15 cellular contexts compared by ENCODE assay signal in the genomic region with DNA sequence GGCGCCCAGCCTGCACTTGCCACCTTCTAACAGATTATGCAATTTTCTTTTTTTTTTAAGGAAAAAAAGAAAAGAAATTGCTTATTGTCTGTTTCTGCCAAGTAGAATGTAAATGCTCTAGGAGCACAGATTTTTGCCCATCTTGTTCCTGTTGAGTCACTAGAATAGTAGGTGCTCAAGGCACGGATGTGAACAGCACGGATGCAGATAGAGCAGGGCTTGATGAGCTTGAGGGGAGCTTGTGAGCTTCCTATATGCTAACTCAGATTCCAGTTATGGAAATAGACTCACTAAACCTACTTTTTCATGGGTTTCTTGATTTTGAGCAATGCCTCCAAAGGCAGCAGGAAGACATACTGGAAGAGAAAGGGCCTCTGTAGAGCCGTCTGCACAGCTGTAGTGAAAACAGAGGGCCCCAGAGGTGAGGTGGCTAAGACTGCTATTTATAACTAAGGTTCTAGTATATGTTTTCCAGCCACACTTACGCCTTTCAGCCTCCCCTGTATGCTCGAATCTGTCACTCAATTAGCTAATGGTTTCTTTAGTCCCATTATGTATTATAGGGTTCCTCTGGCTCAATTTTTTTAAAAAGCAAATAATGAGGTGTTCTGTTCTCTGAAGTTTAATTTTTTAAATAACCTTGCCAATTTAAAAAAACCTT.
A peak's percentile ranks its signal among the peaks of the same experiment; 100 is the strongest.
DNase-seq lines count a peak whose midpoint lies in the region; ATAC-seq and TF ChIP-seq lines count a peak whose summit lies in the region.
"Had no signal": no experiment of that assay in that cellular context is flagged by ENCODE, and none has a peak within 500 bp of the region (broad histone marks: within the 10 kb centered on the region; RNA-seq: fewer than 3 reads in every experiment).

No MANE protein-coding gene starts in this region.

- peaks cover 11% of the 10 kb centered on the region for H3K4me1 ChIP-seq in GM23248 (ENCODE audit: insufficient read depth)

- TF ChIP-seq CTCF in GM10266 (IDR thresholded peaks at IDR 0.05; ENCODE audit: control insufficient read depth, insufficient read depth, low read depth, missing control alignments): no peak
- no peak for TF ChIP-seq CTCF in GM20000 (IDR thresholded peaks at IDR 0.05; ENCODE audit: extremely low read depth, missing control alignments)

- H3K9me2 ChIP-seq in GM23248 (ENCODE audit: insufficient read depth): no peaks in the 10 kb centered on the region

- no peak overlapping the region for H2AFZ ChIP-seq in GM23248

- H3K4me3 ChIP-seq in GM23248: no peak overlapping the region
- H3K4me3 ChIP-seq: left lung, spleen had no signal

- H3K36me3 ChIP-seq in GM23248 (ENCODE audit: low read depth): no peaks in the 10 kb centered on the region

- no peaks in the 10 kb centered on the region for H3K9me3 ChIP-seq in GM23248 (ENCODE audit: low read depth)
- H3K9me3 ChIP-seq: left lung, spleen had no signal

- in situ Hi-C loops in GM23248 (cut with MboI): no loop called here

- H3K79me2 ChIP-seq in GM23248 (ENCODE audit: insufficient read depth): no peaks in the 10 kb centered on the region

- ATAC-seq in HG03342 (IDR thresholded peaks at IDR 0.05; ENCODE audit: unreplicated experiment) (peak; percentile 68), left ventricle myocardium superior (peak; percentile 66)
- ATAC-seq: foreskin keratinocyte; left lung; stimulated activated naive CD8-positive, alpha-beta T cell treated with anti-CD3 and anti-CD28 coated beads, Interleukin-15, Interleukin-2, amounts not matched to agents 100 U/mL and 50 U/mL, for 24 hours had no signal

- H4K20me1 ChIP-seq in GM23248 (ENCODE audit: insufficient read depth): no peaks in the 10 kb centered on the region

- intact Hi-C loops in left ventricle myocardium superior (cut with micrococcal nuclease): no loop called here

- no peak overlapping the region for H3K4me2 ChIP-seq in GM23248 (ENCODE audit: unreplicated experiment)

- no peaks in the 10 kb centered on the region for H3K27me3 ChIP-seq in GM23248 (replicated peaks; ENCODE audit: insufficient read depth)
- H3K27me3 ChIP-seq: foreskin keratinocyte, left lung, spleen had no signal

- DNase-seq in GM10266 (ENCODE audit: extremely low spot score): peak; percentile 64
- DNase-seq in GM20000 (ENCODE audit: low spot score): peak; percentile 65
- no peak for DNase-seq in left ventricle myocardium superior
- no peak for DNase-seq in stimulated activated naive CD4-positive, alpha-beta T cell (lab: John Stamatoyannopoulos, UW)
- DNase-seq in GM23248: no peak
- no peak for DNase-seq in DMS153 (lab: John Stamatoyannopoulos, UW)
- DNase-seq in effector CD8-positive, alpha-beta T cell (lab: John Stamatoyannopoulos, UW): no peak
- DNase-seq: activated gamma-delta T cell; foreskin keratinocyte; left lung; NCI-H1694 treated with DMSO at 0.1 percent for 48 hours; NCI-H446 treated with DMSO at 0.1 percent for 48 hours; spleen; stimulated activated naive CD8-positive, alpha-beta T cell treated with anti-CD3 and anti-CD28 coated beads, Interleukin-15, Interleukin-2, amounts not matched to agents 100 U/mL and 50 U/mL, for 24 hours had no signal

- 96 to 97% methylated on average over 6 of the region's 6 CpGs for WGBS in GM23248 (ENCODE audit: low coverage in 1 of 2, low lambda C conversion rate in 2 of 2, missing lambda C conversion rate in 2 of 2), 2 experiments

- 0 out of 2 replicates have a peak, but pooled peaks cover 3% of the 10 kb centered on the region for H3F3A ChIP-seq in GM23248 (ENCODE audit: insufficient read depth)

- H3K9ac ChIP-seq in GM23248: no peak overlapping the region

- no peak overlapping the region for H3K27ac ChIP-seq in GM23248
- H3K27ac ChIP-seq: foreskin keratinocyte had no signal

Comparison
In these comparisons a context has a peak if more than half of its experiments do, and no peak if none do; other contexts are left out.
1. DNase-seq: peak in GM10266 (single experiment) and GM20000 (single experiment); none in left ventricle myocardium superior (single experiment), stimulated activated naive CD4-positive, alpha-beta T cell (0 of 6), GM23248 (single experiment), DMS153 (single experiment) and effector CD8-positive, alpha-beta T cell (single experiment).